Comparison of ENCODE assay signal across 9 cellular contexts in genomic region chr19:42286349-42287016, GRCh38. TPM values are rescaled to one million over a fixed set of nuclear protein-coding genes. Genes with fewer than 3 reads are reported as not detected.
DNase-seq lines count a peak whose midpoint lies in the region; ATAC-seq and TF ChIP-seq lines count a peak whose summit lies in the region.
"Had no signal": no experiment of that assay in that cellular context is flagged by ENCODE, and none has a peak within 500 bp of the region (broad histone marks: within the 10 kb centered on the region; RNA-seq: fewer than 3 reads in every experiment).

No MANE protein-coding gene starts in this region.

- TF ChIP-seq POLR2A in esophagus squamous epithelium (IDR thresholded peaks at IDR 0.05) (no peak), prostate gland (IDR thresholded peaks at IDR 0.05) (peak; percentile 28), GM18505 (IDR thresholded peaks at IDR 0.05; ENCODE audit: borderline replicate concordance, extremely low read depth, insufficient read depth, insufficient read length) (no peak)

- H3K27me3 ChIP-seq in esophagus squamous epithelium = no peaks in the 10 kb centered on the region
- no peaks in the 10 kb centered on the region for H3K27me3 ChIP-seq in prostate gland (replicated peaks; ENCODE audit: insufficient read depth)

- intact Hi-C loops in esophagus squamous epithelium (cut with DNase I) (no loop called here), prostate gland (cut with DNase I) (no loop called here)

- 23 to 35% methylated on average over 8 to 11 of the region's 13 CpGs for WGBS in esophagus squamous epithelium, 2 donors
- 11% methylated on average over 10 of the region's 13 CpGs for whole genome bisulfite sequencing in prostate gland

- TF ChIP-seq CTCF in esophagus squamous epithelium (IDR thresholded peaks at IDR 0.05) = no peak
- no peak for TF ChIP-seq CTCF in prostate gland (IDR thresholded peaks at IDR 0.05)

- DNase-seq in DMS79 (lab: John Stamatoyannopoulos, UW) (peak; percentile 21), esophagus squamous epithelium (lab: John Stamatoyannopoulos, UW) (no peak), prostate gland (ENCODE audit: low spot score) (no peak), DMS153 (lab: John Stamatoyannopoulos, UW) (no peak)
- no peak for DNase-seq in stimulated activated CD4-positive, alpha-beta T cell treated with anti-CD3 and anti-CD28 coated beads, Interleukin-1b, Interleukin-23, amount 100 ng/mL, for 48 hours

- H3K36me3 ChIP-seq in esophagus squamous epithelium (peaks cover 39 to 49% (median 46%) of the 10 kb centered on the region in 3 donors), prostate gland (peaks cover 10 to 25% of the 10 kb centered on the region in 2 donors)

- ATAC-seq in HG03571 (IDR thresholded peaks at IDR 0.05; ENCODE audit: unreplicated experiment) (no peak), GM18505 (IDR thresholded peaks at IDR 0.05; ENCODE audit: unreplicated experiment) (no peak)

- H3K4me1 ChIP-seq in esophagus squamous epithelium (peaks cover 40 to 69% (median 51%) of the 10 kb centered on the region in 3 donors), prostate gland (replicated peaks) (peaks cover 31% of the 10 kb centered on the region)

- H3K9me3 ChIP-seq in esophagus squamous epithelium = no peaks in the 10 kb centered on the region
- H3K9me3 ChIP-seq in prostate gland = no peaks in the 10 kb centered on the region

- H3K27ac ChIP-seq in esophagus squamous epithelium = peak overlapping the region; percentile 84 to 98 (median 84)
- H3K27ac ChIP-seq in prostate gland = peak overlapping the region; percentile 78 to 98

- H3K4me3 ChIP-seq in esophagus squamous epithelium (peak overlapping the region in 2 of 4 donors; percentile 71 to 87), prostate gland (no peak overlapping the region)

TF ChIP-seq in PFSK-1, 5 proteins besides CTCF, POLR2A, EP300 and RAD21:
- TF ChIP-seq, protein P1, sequence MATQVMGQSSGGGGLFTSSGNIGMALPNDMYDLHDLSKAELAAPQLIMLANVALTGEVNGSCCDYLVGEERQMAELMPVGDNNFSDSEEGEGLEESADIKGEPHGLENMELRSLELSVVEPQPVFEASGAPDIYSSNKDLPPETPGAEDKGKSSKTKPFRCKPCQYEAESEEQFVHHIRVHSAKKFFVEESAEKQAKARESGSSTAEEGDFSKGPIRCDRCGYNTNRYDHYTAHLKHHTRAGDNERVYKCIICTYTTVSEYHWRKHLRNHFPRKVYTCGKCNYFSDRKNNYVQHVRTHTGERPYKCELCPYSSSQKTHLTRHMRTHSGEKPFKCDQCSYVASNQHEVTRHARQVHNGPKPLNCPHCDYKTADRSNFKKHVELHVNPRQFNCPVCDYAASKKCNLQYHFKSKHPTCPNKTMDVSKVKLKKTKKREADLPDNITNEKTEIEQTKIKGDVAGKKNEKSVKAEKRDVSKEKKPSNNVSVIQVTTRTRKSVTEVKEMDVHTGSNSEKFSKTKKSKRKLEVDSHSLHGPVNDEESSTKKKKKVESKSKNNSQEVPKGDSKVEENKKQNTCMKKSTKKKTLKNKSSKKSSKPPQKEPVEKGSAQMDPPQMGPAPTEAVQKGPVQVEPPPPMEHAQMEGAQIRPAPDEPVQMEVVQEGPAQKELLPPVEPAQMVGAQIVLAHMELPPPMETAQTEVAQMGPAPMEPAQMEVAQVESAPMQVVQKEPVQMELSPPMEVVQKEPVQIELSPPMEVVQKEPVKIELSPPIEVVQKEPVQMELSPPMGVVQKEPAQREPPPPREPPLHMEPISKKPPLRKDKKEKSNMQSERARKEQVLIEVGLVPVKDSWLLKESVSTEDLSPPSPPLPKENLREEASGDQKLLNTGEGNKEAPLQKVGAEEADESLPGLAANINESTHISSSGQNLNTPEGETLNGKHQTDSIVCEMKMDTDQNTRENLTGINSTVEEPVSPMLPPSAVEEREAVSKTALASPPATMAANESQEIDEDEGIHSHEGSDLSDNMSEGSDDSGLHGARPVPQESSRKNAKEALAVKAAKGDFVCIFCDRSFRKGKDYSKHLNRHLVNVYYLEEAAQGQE (IDR thresholded peaks at IDR 0.05; ENCODE audit: insufficient read depth in 1 of 2, low read depth in 2 of 2, low read length in 2 of 2) = no peak
- 0 out of 2 replicates have a peak, but pooled peaks have one; percentile 37 for TF ChIP-seq POLR2AphosphoS5 (IDR thresholded peaks at IDR 0.05; ENCODE audit: low read depth, low read length)

RNA-seq across cellular contexts. Expression of gene PRR19, which starts 15.4 kb away (rescaled TPM):
- polyA plus RNA-seq in PFSK-1 (2012; ENCODE audit: insufficient read length, low read depth) = 5.3 TPM
- total RNA-seq in esophagus squamous epithelium = 1 to 10 TPM in 1 of 4 donors, under 1 TPM in 3; 0.75 to 1.0 (median 0.82) TPM
- total RNA-seq in prostate gland = 1 to 10 TPM in 1 of 2 donors, under 1 TPM in 1; 0.32 to 8.4 TPM
- total RNA-seq: bronchial epithelial cell had no signal

RNA-seq across cellular contexts. Expression of gene PAFAH1B3, which starts 15.9 kb away (rescaled TPM):
- polyA plus RNA-seq in PFSK-1 (2012; ENCODE audit: insufficient read length, low read depth) = 409 TPM
- total RNA-seq in esophagus squamous epithelium (10 to 100 TPM; 22.5 to 45.9 (median 30.3) TPM), prostate gland (10 to 100 TPM; 36.6 to 48.5 TPM)

RNA-seq across cellular contexts. Expression of gene CIC, which starts 17.4 kb away (rescaled TPM):
- 81.2 TPM for polyA plus RNA-seq in PFSK-1 (2012; ENCODE audit: insufficient read length, low read depth)
- total RNA-seq in esophagus squamous epithelium (10 to 100 TPM; 25.1 to 54.9 (median 27.9) TPM), prostate gland (100 to 1,000 TPM in 1 of 2 donors, 10 to 100 TPM in 1; 64.6 to 145 TPM)

RNA-seq across cellular contexts. Expression of gene TMEM145, which starts 26.6 kb away (rescaled TPM):
- 22.1 TPM for polyA plus RNA-seq in PFSK-1 (2012; ENCODE audit: insufficient read length, low read depth)
- total RNA-seq in esophagus squamous epithelium (not detected), prostate gland (under 1 TPM in 1 of 2 donors, not detected in 1; 0.85 TPM)

RNA-seq across cellular contexts. Expression of gene ERF, which starts 31.6 kb away (rescaled TPM):
- polyA plus RNA-seq in PFSK-1 (2012; ENCODE audit: insufficient read length, low read depth) = 157 TPM
- total RNA-seq in esophagus squamous epithelium (10 to 100 TPM; 13.3 to 32.5 (median 21.0) TPM), prostate gland (100 to 1,000 TPM in 1 of 2 donors, 10 to 100 TPM in 1; 33.9 to 121 TPM)
